ENCODE assay signal across 8 cellular contexts in genomic region chr19:17719730-17720486, GRCh38. TPM values are rescaled to one million over a fixed set of nuclear protein-coding genes. Genes with fewer than 3 reads are reported as not detected.
A peak's percentile ranks its signal among the peaks of the same experiment; 100 is the strongest.
DNase-seq lines count a peak whose midpoint lies in the region; ATAC-seq and TF ChIP-seq lines count a peak whose summit lies in the region.

No MANE protein-coding gene starts in this region.

- no peaks in the 10 kb centered on the region for H3K9me3 Mint-ChIP-seq in CD8-positive, alpha-beta T cell
- no peaks in the 10 kb centered on the region; a peak in 1 of 5 replicates for H3K9me3 Mint-ChIP-seq in H9
- no peaks in the 10 kb centered on the region for H3K9me3 Mint-ChIP-seq in stimulated activated effector memory CD8-positive, alpha-beta T cell treated with anti-CD3 and anti-CD28 coated beads, Interleukin-12 subunit alpha, Interleukin-12 subunit beta, amount 100 ng/mL, for 72 hours

- H3K27me3 ChIP-seq in CD8-positive, alpha-beta T cell (ENCODE audit: insufficient read depth, low read length) = no peaks in the 10 kb centered on the region
- H3K27me3 ChIP-seq in H9 (ENCODE audit: insufficient read depth, low read length) (no peaks in the 10 kb centered on the region), Peyer's patch (no peaks in the 10 kb centered on the region), liver (ENCODE audit: control insufficient read depth in 4 of 4, insufficient read depth in 4 of 4, low read length in 3 of 4) (no peaks in the 10 kb centered on the region)

- no peak overlapping the region for H2AK5ac ChIP-seq in H9 (ENCODE audit: insufficient read length, low read length)

- H3K4me2 ChIP-seq in H9 (ENCODE audit: insufficient read depth, insufficient read length, low read length) = peak overlapping the region; percentile 95

- TF ChIP-seq CTCF in CD8-positive, alpha-beta T cell (IDR thresholded peaks at IDR 0.05) = no peak
- TF ChIP-seq CTCF in H9 (conservative IDR thresholded peaks at IDR 0.05) (no peak), Peyer's patch (IDR thresholded peaks at IDR 0.05) (no peak), astrocyte of the spinal cord (IDR thresholded peaks at IDR 0.05; ENCODE audit: low read depth, low read length) (no peak), liver (IDR thresholded peaks at IDR 0.05; ENCODE audit: low read depth, low read length, missing input control) (no peak)

- peak in 3 of 7 experiments; percentile 23 to 52 (median 43) for DNase-seq in CD8-positive, alpha-beta T cell
- DNase-seq in H9 (no peak), Peyer's patch (peak in 2 of 3 donors; percentile 69 to 75), astrocyte of the spinal cord (ENCODE audit: low read depth, low spot score) (no peak), NCI-H82 (lab: John Stamatoyannopoulos, UW) (no peak), OCI-M2 (lab: John Stamatoyannopoulos, UW; ENCODE audit: unreplicated experiment) (no peak)
- peak in 1 of 2 donors; percentile 58 for DNase-seq in stimulated activated effector memory CD8-positive, alpha-beta T cell treated with anti-CD3 and anti-CD28 coated beads, Interleukin-12 subunit alpha, Interleukin-12 subunit beta, amount 100 ng/mL, for 72 hours (ENCODE audit: low spot score in 2 of 2)

- H3K27ac ChIP-seq in CD8-positive, alpha-beta T cell (ENCODE audit: low read depth, low read length) = no peak overlapping the region
- H3K27ac ChIP-seq in H9 (ENCODE audit: insufficient read length, low read depth, low read length) = no peak overlapping the region
- H3K27ac ChIP-seq in Peyer's patch = peak overlapping the region; percentile 62 to 87 (median 76)
- peak overlapping the region in 1 of 2 donors; percentile 25 for H3K27ac ChIP-seq in liver (ENCODE audit: low read depth in 1 of 2, low read length in 2 of 2)

- in situ Hi-C loops in astrocyte of the spinal cord (cut with HindIII; ENCODE audit: low sequenced_read_pairs) = no loop called here

- TF ChIP-seq RAD21 in liver (IDR thresholded peaks at IDR 0.05) = no peak

- no peaks in the 10 kb centered on the region for H4K20me1 ChIP-seq in H9 (ENCODE audit: control insufficient read depth, insufficient read depth, insufficient read length)

- intact Hi-C loops in CD8-positive, alpha-beta T cell (cut with DNase I, micrococcal nuclease) = loop anchor here (1.0 to 10.0 kb wide), 5 partner anchors 27 to 165 kb away; partner anchors contain the start of genes COLGALT1 (in 2 of the 2), FCHO1 (in 1 of the 2) and UNC13A (in 1 of the 2)

- H3K4me1 Mint-ChIP-seq in CD8-positive, alpha-beta T cell (ENCODE audit: low read depth) = peaks cover 35% of the 10 kb centered on the region
- H3K4me1 Mint-ChIP-seq in H9 = peaks cover 22 to 30% of the 10 kb centered on the region in 2 experiments
- H3K4me1 Mint-ChIP-seq in stimulated activated effector memory CD8-positive, alpha-beta T cell treated with anti-CD3 and anti-CD28 coated beads, Interleukin-12 subunit alpha, Interleukin-12 subunit beta, amount 100 ng/mL, for 72 hours = peaks cover 57% of the 10 kb centered on the region

- no peak overlapping the region for H2BK15ac ChIP-seq in H9 (ENCODE audit: low read depth, low read length)

- H3K14ac ChIP-seq in H9 (ENCODE audit: insufficient read depth, low read length) = peak overlapping the region; percentile 13; the same call in 1 of the 2 replicates

- no peak overlapping the region for H2BK12ac ChIP-seq in H9 (ENCODE audit: insufficient read length, low read depth, low read length)

- H3K4ac ChIP-seq in H9 (ENCODE audit: low read depth, low read length) = no peak overlapping the region

- H3K36me3 ChIP-seq in CD8-positive, alpha-beta T cell (ENCODE audit: insufficient read depth, low read length) = peaks cover 11% of the 10 kb centered on the region
- H3K36me3 ChIP-seq in Peyer's patch = peaks cover 0 to 19% (median 0%) of the 10 kb centered on the region in 3 donors
- peaks cover 1 to 9% (median 6%) of the 10 kb centered on the region in 4 donors for H3K36me3 ChIP-seq in liver (ENCODE audit: control insufficient read depth in 4 of 4, insufficient read depth in 3 of 4, low read depth in 1 of 4, low read length in 3 of 4)

- H3K23me2 ChIP-seq in H9 (ENCODE audit: insufficient read length, low read depth, low read length, poor library complexity, severe bottlenecking) = peaks cover 6% of the 10 kb centered on the region

- peaks cover 32% of the 10 kb centered on the region for H3K4me1 ChIP-seq in CD8-positive, alpha-beta T cell (ENCODE audit: insufficient read depth, low read length)
- H3K4me1 ChIP-seq in H9 (ENCODE audit: insufficient read depth, low read length) (peaks cover 7% of the 10 kb centered on the region), Peyer's patch (peaks cover 8 to 41% (median 15%) of the 10 kb centered on the region in 4 donors), liver (ENCODE audit: control insufficient read depth in 4 of 4, insufficient read depth in 4 of 4, low read length in 3 of 4) (peaks cover 12 to 29% (median 20%) of the 10 kb centered on the region in 4 donors)

- H2AFZ ChIP-seq in H9 (ENCODE audit: low read length) = no peak overlapping the region

- H3K18ac ChIP-seq in H9 (ENCODE audit: insufficient read length, low read depth, low read length) = no peak overlapping the region

- peak overlapping the region; percentile 81 for H3K4me3 ChIP-seq in CD8-positive, alpha-beta T cell (ENCODE audit: low read depth, low read length)
- peak overlapping the region; percentile 86 to 97 (median 92) for H3K4me3 ChIP-seq in Peyer's patch
- H3K4me3 ChIP-seq in astrocyte of the spinal cord (ENCODE audit: low read depth, low read length) = peak overlapping the region; percentile 85
- H3K4me3 ChIP-seq in liver (ENCODE audit: low read depth in 1 of 3, low read length in 3 of 3) = peak overlapping the region; percentile 48 to 97 (median 65)

- peaks cover 14% of the 10 kb centered on the region; the same call in 1 of the 2 replicates for H3K79me2 ChIP-seq in H9 (ENCODE audit: insufficient read depth, low read length)

- no peak overlapping the region for H4K8ac ChIP-seq in H9 (replicated peaks; ENCODE audit: insufficient read length, low read depth, low read length)

- no peak overlapping the region for H2BK120ac ChIP-seq in H9 (ENCODE audit: low read depth, low read length, poor library complexity, severe bottlenecking)

- TF ChIP-seq POLR2A in Peyer's patch (IDR thresholded peaks at IDR 0.05) = no peak

- H4K5ac ChIP-seq in H9 (ENCODE audit: insufficient read length, low read depth, low read length) = no peak overlapping the region

- H3K27me3 Mint-ChIP-seq in CD8-positive, alpha-beta T cell (ENCODE audit: low read depth) = no peaks in the 10 kb centered on the region
- no peaks in the 10 kb centered on the region for H3K27me3 Mint-ChIP-seq in H9 (ENCODE audit: low read depth)

- peak overlapping the region; percentile 80 for H3K27ac Mint-ChIP-seq in CD8-positive, alpha-beta T cell
- peak overlapping the region in 2 of 3 experiments; percentile 32 to 93; a peak in 4 of 7 replicates for H3K27ac Mint-ChIP-seq in H9
- peak overlapping the region; percentile 92 for H3K27ac Mint-ChIP-seq in stimulated activated effector memory CD8-positive, alpha-beta T cell treated with anti-CD3 and anti-CD28 coated beads, Interleukin-12 subunit alpha, Interleukin-12 subunit beta, amount 100 ng/mL, for 72 hours

- peaks cover 14% of the 10 kb centered on the region for H3K79me1 ChIP-seq in H9 (ENCODE audit: insufficient read depth, low read depth, low read length, poor library complexity, severe bottlenecking)

- WGBS in H9 (ENCODE audit: extremely low coverage, insufficient read length, low lambda C conversion rate) = no CpG with 5 or more reads among the region's 39 CpGs
- 6% methylated on average over 39 of the region's 39 CpGs for WGBS in liver

- H2BK20ac ChIP-seq in H9 (ENCODE audit: low read depth, low read length, poor library complexity, severe bottlenecking) = no peak overlapping the region

- H3K9ac ChIP-seq in H9 (ENCODE audit: extremely low read depth, insufficient read length, low read length) = peak overlapping the region; percentile 45
- peak overlapping the region in 1 of 2 donors; percentile 25 for H3K9ac ChIP-seq in liver (ENCODE audit: low read depth in 1 of 2, low read length in 2 of 2)

- CTCF ChIA-PET in CD8-positive, alpha-beta T cell (lab: Charles Lee) = interaction anchor here (1.0 to 2.1 kb wide), 5 partner anchors 15 to 272 kb away, joined by 3 to 8 read pairs (median 3); partner anchors contain the start of gene TMEM221

- H3T11ph ChIP-seq in H9 (ENCODE audit: low read length) = no peak overlapping the region

- POLR2A ChIA-PET in CD8-positive, alpha-beta T cell (lab: Charles Lee) = interaction anchor here (0.5 to 2.4 kb wide), 9 partner anchors 10 to 314 kb away, joined by 3 to 14 read pairs (median 3); partner anchors contain the start of genes BST2, CCDC124, FCHO1 and JAK3

- no peak overlapping the region for H3K56ac ChIP-seq in H9 (ENCODE audit: insufficient read length, low read depth, low read length)

- ATAC-seq in CD8-positive, alpha-beta T cell = peak; percentile 65
- ATAC-seq in stimulated activated effector memory CD8-positive, alpha-beta T cell treated with anti-CD3 and anti-CD28 coated beads, Interleukin-12 subunit alpha, Interleukin-12 subunit beta, amount 100 ng/mL, for 72 hours = peak; percentile 38

- H3K4me3 Mint-ChIP-seq in CD8-positive, alpha-beta T cell = peak overlapping the region; percentile 86
- peak overlapping the region; percentile 82 to 85 for H3K4me3 Mint-ChIP-seq in H9
- peak overlapping the region; percentile 95 for H3K4me3 Mint-ChIP-seq in stimulated activated effector memory CD8-positive, alpha-beta T cell treated with anti-CD3 and anti-CD28 coated beads, Interleukin-12 subunit alpha, Interleukin-12 subunit beta, amount 100 ng/mL, for 72 hours

- H3K9me3 ChIP-seq in CD8-positive, alpha-beta T cell (ENCODE audit: low read length) = no peaks in the 10 kb centered on the region
- H3K9me3 ChIP-seq in H9 (ENCODE audit: control insufficient read depth, low read depth, low read length) = no peaks in the 10 kb centered on the region
- no peaks in the 10 kb centered on the region for H3K9me3 ChIP-seq in Peyer's patch
- H3K9me3 ChIP-seq in liver (ENCODE audit: control insufficient read depth in 4 of 4, low read length in 3 of 4) = no peaks in the 10 kb centered on the region

- H2BK5ac ChIP-seq in H9 (ENCODE audit: insufficient read length, low read length) = no peak overlapping the region

- H4K91ac ChIP-seq in H9 (ENCODE audit: insufficient read length, low read depth, low read length) = no peak overlapping the region

- peaks cover 22% of the 10 kb centered on the region for H3K36me3 Mint-ChIP-seq in CD8-positive, alpha-beta T cell
- peaks cover 18 to 37% (median 32%) of the 10 kb centered on the region in 3 experiments; a peak in 6 of 7 replicates for H3K36me3 Mint-ChIP-seq in H9 (ENCODE audit: insufficient read depth in 1 of 3, low read depth in 3 of 3)
- peaks cover 47% of the 10 kb centered on the region for H3K36me3 Mint-ChIP-seq in stimulated activated effector memory CD8-positive, alpha-beta T cell treated with anti-CD3 and anti-CD28 coated beads, Interleukin-12 subunit alpha, Interleukin-12 subunit beta, amount 100 ng/mL, for 72 hours

- H3K23ac ChIP-seq in H9 (ENCODE audit: insufficient read length, low read depth, low read length) = no peak overlapping the region

RNA-seq across cellular contexts. Expression of gene MAP1S, which starts 0.6 kb away (rescaled TPM):
- total RNA-seq in CD8-positive, alpha-beta T cell = 10 to 100 TPM; 28.1 to 29.7 TPM
- total RNA-seq in H9 (2021) = 158 and 160 TPM in 2 replicates
- total RNA-seq in Peyer's patch = 10 to 100 TPM; 23.9 to 71.8 (median 48.7) TPM
- 10 to 100 TPM in 1 of 2 donors, 1 to 10 TPM in 1; 8.2 to 20.3 TPM for total RNA-seq in liver
- 10 to 100 TPM in 1 of 2 donors, 1 to 10 TPM in 1; 8.2 to 12.9 TPM for polyA plus RNA-seq in liver

RNA-seq across cellular contexts. Expression of gene FCHO1, which starts 31.4 kb away (rescaled TPM):
- 10 to 100 TPM; 36.7 to 38.4 TPM for total RNA-seq in CD8-positive, alpha-beta T cell
- total RNA-seq in H9 (2021) = 13.1 and 13.7 TPM in 2 replicates
- total RNA-seq in Peyer's patch = 10 to 100 TPM in 1 of 4 donors, 1 to 10 TPM in 3; 2.3 to 41.3 (median 5.3) TPM
- 1 to 10 TPM; 2.1 to 2.8 TPM for total RNA-seq in liver
- polyA plus RNA-seq in liver = 1 to 10 TPM in 1 of 2 donors, under 1 TPM in 1; 0.69 to 1.3 TPM

RNA-seq across cellular contexts. Expression of gene UNC13A, which starts 31.8 kb away (rescaled TPM):
- total RNA-seq in CD8-positive, alpha-beta T cell = under 1 TPM; 0.03 to 0.06 TPM
- total RNA-seq in H9 (2021) (21.6 and 22.2 TPM in 2 replicates), Peyer's patch (under 1 TPM; 0.38 to 0.83 (median 0.62) TPM), liver (under 1 TPM in 1 of 2 donors, not detected in 1; under 0.01 TPM)
- under 1 TPM in 1 of 2 donors, not detected in 1; 0.01 TPM for polyA plus RNA-seq in liver

Comparison
In these comparisons a context has a peak if more than half of its experiments do, and no peak if none do; other contexts are left out.
1. DNase-seq: peak in Peyer's patch (2 of 3); none in H9 (single experiment), astrocyte of the spinal cord (single experiment), NCI-H82 (single experiment) and OCI-M2 (single experiment).
2. H3K27ac ChIP-seq: peak in Peyer's patch (4 of 4); none in CD8-positive, alpha-beta T cell (single experiment) and H9 (single experiment).
3. RNA of gene UNC13A, which starts 31.8 kb away (total RNA-seq): 21.6 to 22.2 TPM in H9; 0.38 to 0.83 TPM in Peyer's patch, 0.03 to 0.06 TPM in CD8-positive, alpha-beta T cell and under 0.01 TPM in liver; every median in the first group is over 10 times any median in the second.
4. Peak in every context shown above with its lines, with median percentiles within 50 percentile points of each other: H3K4me3 ChIP-seq, H3K27ac Mint-ChIP-seq and H3K4me3 Mint-ChIP-seq.